In the genomic region with DNA sequence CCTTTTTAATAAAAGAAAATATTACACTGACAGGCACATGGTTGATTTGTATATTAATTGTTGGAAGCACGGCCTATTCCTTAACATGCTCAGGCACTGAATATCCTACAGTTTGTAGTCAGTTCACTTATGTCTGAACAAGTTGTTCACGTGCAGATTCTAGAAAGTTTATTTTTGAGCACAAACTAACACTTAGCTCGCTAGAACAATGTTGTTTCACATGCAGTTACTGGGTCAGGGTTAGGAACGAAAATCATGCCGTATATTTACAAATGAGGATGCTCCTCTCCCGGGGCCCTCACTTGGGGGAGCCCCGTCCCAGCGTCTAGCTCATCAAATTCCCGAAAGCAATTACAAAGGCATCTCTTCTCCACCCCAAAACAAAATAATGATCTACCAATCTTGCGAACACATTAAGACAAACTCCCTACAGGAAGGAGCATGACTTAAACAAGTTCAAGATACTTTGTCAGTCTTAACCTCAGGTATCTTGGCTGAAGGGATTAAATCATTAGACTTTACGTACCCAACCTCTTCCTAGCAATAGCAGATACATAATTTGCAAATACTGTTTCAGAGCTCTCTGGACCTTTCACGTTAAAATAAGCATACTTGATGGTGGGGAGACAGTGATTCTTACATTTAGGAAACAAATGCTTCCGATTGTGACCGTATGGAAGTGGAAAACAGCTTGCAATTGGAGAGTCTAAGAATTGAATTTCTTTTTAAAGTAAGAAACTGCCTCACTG, we compare ENCODE assay signal across 10 cellular contexts. TPM values are rescaled to one million over a fixed set of nuclear protein-coding genes. Genes with fewer than 3 reads are reported as not detected.
DNase-seq lines count a peak whose midpoint lies in the region; ATAC-seq, FAIRE-seq and TF ChIP-seq lines count a peak whose summit lies in the region.
"Had no signal": no experiment of that assay in that cellular context is flagged by ENCODE, and none has a peak within 500 bp of the region (broad histone marks: within the 10 kb centered on the region; RNA-seq: fewer than 3 reads in every experiment).

No MANE protein-coding gene starts in this region.

- no peaks in the 10 kb centered on the region for H3K9me2 ChIP-seq in MM.1S (replicated peaks; ENCODE audit: insufficient read depth, low read length)

- H3K9ac ChIP-seq in MM.1S (ENCODE audit: low read length) (no peak overlapping the region), endocrine pancreas (ENCODE audit: control insufficient read depth, insufficient read depth, low read length) (peak overlapping the region; percentile 99)

- no peak for TF ChIP-seq CTCF in BE2C (IDR thresholded peaks at IDR 0.05; ENCODE audit: low read depth, low read length)
- TF ChIP-seq CTCF in MM.1S (IDR thresholded peaks at IDR 0.05; ENCODE audit: low read length), result no peak

- H3K27me3 ChIP-seq in BE2C (no peaks in the 10 kb centered on the region), MM.1S (replicated peaks; ENCODE audit: insufficient read depth, low read length) (no peaks in the 10 kb centered on the region), endocrine pancreas (ENCODE audit: control insufficient read depth, insufficient read depth, low read length) (no peaks in the 10 kb centered on the region)

- DNase-seq in BE2C (no peak), MM.1S (no peak), GM12891 (ENCODE audit: insufficient read length, low spot score) (no peak)
- DNase-seq in naive thymus-derived CD8-positive, alpha-beta T cell, result no peak
- DNase-seq in stimulated activated naive CD4-positive, alpha-beta T cell treated with Interleukin-2 at 50 U/mL for 16 hours (lab: John Stamatoyannopoulos, UW), result no peak
- DNase-seq: kidney glomerular epithelial cell, NCI-H2171 had no signal

- POLR2A ChIA-PET in naive thymus-derived CD8-positive, alpha-beta T cell (lab: Charles Lee), result interaction anchor here (2.4 kb wide), 1 partner anchor 259 kb away, joined by 7 read pairs; the partner anchor contains the start of gene BCLAF1

- no peak overlapping the region for H2AFZ ChIP-seq in MM.1S (ENCODE audit: low read length)

- peaks cover 7% of the 10 kb centered on the region; the same call in 1 of the 2 replicates for H3K79me2 ChIP-seq in MM.1S (ENCODE audit: low read length)

- H3K9me3 ChIP-seq in BE2C (no peaks in the 10 kb centered on the region), MM.1S (replicated peaks; ENCODE audit: insufficient read depth, low read length) (no peaks in the 10 kb centered on the region), endocrine pancreas (ENCODE audit: control insufficient read depth, low read length) (no peaks in the 10 kb centered on the region)

- ATAC-seq in naive thymus-derived CD8-positive, alpha-beta T cell, result no peak
- no peak for ATAC-seq in GM18517 (IDR thresholded peaks at IDR 0.05; ENCODE audit: unreplicated experiment)
- no peak for ATAC-seq in esophagus mucosa

- H3K36me3 Mint-ChIP-seq in naive thymus-derived CD8-positive, alpha-beta T cell, result no peaks in the 10 kb centered on the region

- H3K27ac Mint-ChIP-seq in naive thymus-derived CD8-positive, alpha-beta T cell, result no peak overlapping the region

- peaks cover 31 to 64% (median 55%) of the 10 kb centered on the region in 5 donors for H3K27me3 Mint-ChIP-seq in naive thymus-derived CD8-positive, alpha-beta T cell

- H3K27ac ChIP-seq in MM.1S (ENCODE audit: low read length), result no peak overlapping the region

- H3K4me1 ChIP-seq in BE2C (peaks cover 21% of the 10 kb centered on the region), MM.1S (ENCODE audit: low read length) (0 out of 2 replicates have a peak, but pooled peaks cover 7% of the 10 kb centered on the region), endocrine pancreas (ENCODE audit: control insufficient read depth, insufficient read depth, low read length) (peaks cover 19% of the 10 kb centered on the region)

- H3K36me3 ChIP-seq in BE2C (no peaks in the 10 kb centered on the region), MM.1S (replicated peaks; ENCODE audit: insufficient read depth, low read length) (no peaks in the 10 kb centered on the region), endocrine pancreas (ENCODE audit: control insufficient read depth, insufficient read depth, low read length) (no peaks in the 10 kb centered on the region)

- FAIRE-seq in GM12891 (lab: Jason Lieb, UNC), result no peak

- TF ChIP-seq POLR2A in GM12891 (IDR thresholded peaks at IDR 0.05; ENCODE audit: low read depth, low read length), result no peak

- no peaks in the 10 kb centered on the region for H4K20me1 ChIP-seq in MM.1S (ENCODE audit: insufficient read depth, low read length)

- peak overlapping the region; percentile 56 to 86 (median 74) for H3K4me3 Mint-ChIP-seq in naive thymus-derived CD8-positive, alpha-beta T cell

- H3F3A ChIP-seq in MM.1S (ENCODE audit: insufficient read depth, low read length), result peaks cover 6% of the 10 kb centered on the region; the same call in 1 of the 2 replicates

- H3K4me1 Mint-ChIP-seq in naive thymus-derived CD8-positive, alpha-beta T cell, result peaks cover 0 to 14% (median 5%) of the 10 kb centered on the region in 4 donors

- H3K9me3 Mint-ChIP-seq in naive thymus-derived CD8-positive, alpha-beta T cell, result no peaks in the 10 kb centered on the region

- H3K4me3 ChIP-seq in BE2C (ENCODE audit: low read depth, low read length), result peak overlapping the region; percentile 76
- H3K4me3 ChIP-seq in MM.1S (ENCODE audit: low read length), result no peak overlapping the region
- H3K4me3 ChIP-seq in endocrine pancreas (ENCODE audit: control insufficient read depth, insufficient read depth, low read length), result peak overlapping the region; percentile 93

- peak overlapping the region; percentile 79; the same call in 1 of the 2 replicates for H3K4me2 ChIP-seq in MM.1S (ENCODE audit: low read depth, low read length)

TF ChIP-seq in GM12891, 5 proteins besides CTCF, POLR2A, EP300 and RAD21:
- TF ChIP-seq PAX5 (IDR thresholded peaks at IDR 0.05; ENCODE audit: insufficient read depth, low read length, severe bottlenecking), result no peak

RNA-seq across cellular contexts. Expression of gene MAP7, which starts 1.5 kb away (rescaled TPM):
- 16.1 TPM for polyA plus RNA-seq in BE2C (2012; ENCODE audit: insufficient read depth, insufficient read length, low read depth)
- under 1 TPM in 1 of 2 experiments, not detected in 1; 0.16 TPM for total RNA-seq in naive thymus-derived CD8-positive, alpha-beta T cell
- under 1 TPM in 1 of 3 donors, not detected in 2; 0.15 TPM for polyA plus RNA-seq in naive thymus-derived CD8-positive, alpha-beta T cell
- total RNA-seq in esophagus mucosa, result 29.9 TPM
- polyA plus RNA-seq in GM12891 (2012; ENCODE audit: low read depth, missing spikeins), result 0.10 TPM

Comparison
In these comparisons a context has a peak if more than half of its experiments do, and no peak if none do; other contexts are left out.
1. RNA of gene MAP7, which starts 1.5 kb away (total RNA-seq): 29.9 TPM in esophagus mucosa (single experiment); 0.16 TPM in naive thymus-derived CD8-positive, alpha-beta T cell; every median in the first group is over 10 times any median in the second.